Comparison of ENCODE assay signal across 10 cellular contexts in the genomic region with DNA sequence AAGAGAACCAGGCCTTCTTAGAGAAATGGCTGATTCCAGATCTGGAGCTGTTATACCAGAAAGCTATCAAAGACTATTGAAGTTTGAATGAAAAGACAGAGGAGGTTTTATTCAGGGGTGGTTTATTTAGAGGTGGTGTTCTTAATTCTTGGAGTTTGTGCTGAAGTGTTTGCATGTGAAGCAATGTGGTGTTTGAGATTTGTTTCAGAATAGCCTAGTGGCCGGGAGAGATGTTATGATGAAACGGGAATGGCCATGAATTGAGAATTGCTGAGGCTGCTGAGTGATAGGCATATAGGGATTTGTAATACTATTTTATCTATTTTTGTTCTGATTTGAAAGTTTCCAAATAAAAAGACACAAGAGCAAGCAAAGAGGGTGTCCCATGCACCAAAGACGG. TPM values are rescaled to one million over a fixed set of nuclear protein-coding genes. Genes with fewer than 3 reads are reported as not detected.
"Had no signal": no experiment of that assay in that cellular context is flagged by ENCODE, and none has a peak within 500 bp of the region (broad histone marks: within the 10 kb centered on the region; RNA-seq: fewer than 3 reads in every experiment).

No MANE protein-coding gene starts in this region.

- H3K27ac ChIP-seq: GM23248 had no signal

- H3K27ac Mint-ChIP-seq: GM23338, H9, HFFc6 had no signal

- H3K4me3 Mint-ChIP-seq: GM23338, H9, HFFc6 had no signal

- H3K4me3 ChIP-seq: GM23248, GM23338, HAP-1 had no signal

- H3K9me3 ChIP-seq: HAP-1 had no signal

- H3K9me3 Mint-ChIP-seq: GM23338, H9, HFFc6 had no signal

- H3K36me3 ChIP-seq: HAP-1 had no signal

- ATAC-seq: GM23338, HCT116 had no signal

- H3K4me1 Mint-ChIP-seq: GM23338 had no signal

- H3K4me1 ChIP-seq: HAP-1 had no signal

- DNase-seq: GM23248, GOT3, H7, H9, HCEC 1CT, HFFc6 had no signal

RNA-seq across cellular contexts. Expression of a gene that starts 10.5 kb away (rescaled TPM):
- total RNA-seq: GM23248, H4, HFFc6 had no signal

RNA-seq across cellular contexts. Expression of a gene that starts 10.7 kb away (rescaled TPM):
- total RNA-seq: GM23248, GM23338, H4, HFFc6 had no signal

RNA-seq across cellular contexts. Expression of a gene that starts 54.8 kb away (rescaled TPM):
- total RNA-seq: GM23248, H4 had no signal
